ENCODE assay signal across 8 cellular contexts in genomic region chr3:197554562-197555280, GRCh38. TPM values are rescaled to one million over a fixed set of nuclear protein-coding genes. Genes with fewer than 3 reads are reported as not detected.
DNase-seq lines count a peak whose midpoint lies in the region; ATAC-seq and TF ChIP-seq lines count a peak whose summit lies in the region.

No MANE protein-coding gene starts in this region.

- peak; percentile 79 for TF ChIP-seq POLR2A in GM19193 (IDR thresholded peaks at IDR 0.05; ENCODE audit: extremely low read depth, insufficient read depth, insufficient read length)

- H3K27ac ChIP-seq in cingulate gyrus (ENCODE audit: low read depth, low read length), result peak overlapping the region; percentile 95

- CTCF ChIA-PET in activated CD4-positive, alpha-beta T cell treated with anti-CD3 and anti-CD28 coated beads for 36 hours (lab: Charles Lee), result interaction anchor here (0.5 to 1.4 kb wide), 3 partner anchors 10 to 298 kb away, joined by 3 read pairs; no protein-coding TSS in a partner anchor

- ATAC-seq in HG03432 (IDR thresholded peaks at IDR 0.05; ENCODE audit: unreplicated experiment), result peak; percentile 96
- peak; percentile 97 for ATAC-seq in activated CD4-positive, alpha-beta T cell treated with anti-CD3 and anti-CD28 coated beads for 36 hours

- peaks cover 5% of the 10 kb centered on the region for H3K4me1 ChIP-seq in BE2C

- POLR2A ChIA-PET in activated CD4-positive, alpha-beta T cell treated with anti-CD3 and anti-CD28 coated beads for 36 hours (lab: Charles Lee), result interaction anchor here (0.9 kb wide), 1 partner anchor 13 kb away, joined by 6 read pairs; no protein-coding TSS in a partner anchor

- peak overlapping the region; percentile 89 for H3K27ac Mint-ChIP-seq in activated CD4-positive, alpha-beta T cell treated with anti-CD3 and anti-CD28 coated beads for 36 hours

- DNase-seq in BE2C (peak; percentile 99), NCI-H510A (lab: John Stamatoyannopoulos, UW) (peak; percentile 97), kidney tubule cell (ENCODE audit: low spot score) (peak; percentile 97)
- peak; percentile 98 for DNase-seq in activated CD4-positive, alpha-beta T cell treated with anti-CD3 and anti-CD28 coated beads for 36 hours
- DNase-seq in stimulated activated CD4-positive, alpha-beta T cell treated with anti-CD3 and anti-CD28 coated beads, Interleukin-1b, Interleukin-23, amount 100 ng/mL, for 1 hour (ENCODE audit: low read depth in 2 of 2), result peak; percentile 74 to 81

- no peaks in the 10 kb centered on the region for H3K27me3 ChIP-seq in BE2C

- TF ChIP-seq CTCF in BE2C (IDR thresholded peaks at IDR 0.05; ENCODE audit: low read depth, low read length), result peak; percentile 59

- H3K4me1 Mint-ChIP-seq in activated CD4-positive, alpha-beta T cell treated with anti-CD3 and anti-CD28 coated beads for 36 hours, result peaks cover 10% of the 10 kb centered on the region

- intact Hi-C loops in activated CD4-positive, alpha-beta T cell treated with anti-CD3 and anti-CD28 coated beads for 36 hours (cut with DNase I, micrococcal nuclease), result loop anchor here in 1 of 2 experiments (1.0 to 2.0 kb wide), 10 partner anchors 72 to 687 kb away; partner anchors contain the start of genes DLG1, NCBP2, RPL35A and SENP5

- H3K36me3 Mint-ChIP-seq in activated CD4-positive, alpha-beta T cell treated with anti-CD3 and anti-CD28 coated beads for 36 hours (ENCODE audit: low read depth), result peaks cover 21% of the 10 kb centered on the region

- peak overlapping the region; percentile 84 for H3K4me3 Mint-ChIP-seq in activated CD4-positive, alpha-beta T cell treated with anti-CD3 and anti-CD28 coated beads for 36 hours

- peak overlapping the region; percentile 68 for H3K4me3 ChIP-seq in BE2C (ENCODE audit: low read depth, low read length)

- H3K36me3 ChIP-seq in BE2C, result no peaks in the 10 kb centered on the region

- H3K27me3 Mint-ChIP-seq in activated CD4-positive, alpha-beta T cell treated with anti-CD3 and anti-CD28 coated beads for 36 hours, result peaks cover 13% of the 10 kb centered on the region

- H3K9me3 ChIP-seq in BE2C, result no peaks in the 10 kb centered on the region

- no peaks in the 10 kb centered on the region for H3K9me3 Mint-ChIP-seq in activated CD4-positive, alpha-beta T cell treated with anti-CD3 and anti-CD28 coated beads for 36 hours (ENCODE audit: low read depth)

RNA-seq across cellular contexts. Expression of gene BDH1, which starts 1.0 kb away (rescaled TPM):
- 19.5 TPM for polyA plus RNA-seq in BE2C (2012; ENCODE audit: insufficient read depth, insufficient read length, low read depth)
- total RNA-seq in activated CD4-positive, alpha-beta T cell treated with anti-CD3 and anti-CD28 coated beads for 36 hours, result 10 to 100 TPM; 84.9 to 85.1 TPM

Comparison
In these comparisons a context has a peak if more than half of its experiments do, and no peak if none do; other contexts are left out.
1. Peak in every context shown above with its lines: DNase-seq, ATAC-seq, H3K4me3 ChIP-seq and H3K27ac ChIP-seq.